ENCODE assay signal across 4 cellular contexts in genomic region chr2:3539836-3540235, GRCh38.
TF ChIP-seq lines count a peak whose summit lies in the region.

No MANE protein-coding gene starts in this region.

TF ChIP-seq in SK-N-SH, 30 proteins besides CTCF, POLR2A, EP300 and RAD21:
- no peak for TF ChIP-seq GABPA (IDR thresholded peaks at IDR 0.05; ENCODE audit: low read depth)

TF ChIP-seq in SK-N-SH treated with all-trans-retinoic acid at 6 μM for 48 hours, 23 proteins besides CTCF, POLR2A, EP300 and RAD21 (continues in another document):
- TF ChIP-seq TOX (CRISPR knock-in tag; IDR thresholded peaks at IDR 0.05; ENCODE audit: borderline replicate concordance): no peak
- TF ChIP-seq ISL1 (CRISPR knock-in tag; IDR thresholded peaks at IDR 0.05): no peak
- TF ChIP-seq ESRRG (CRISPR knock-in tag; IDR thresholded peaks at IDR 0.05): no peak
- TF ChIP-seq RARB (CRISPR knock-in tag; IDR thresholded peaks at IDR 0.05): no peak
- no peak for TF ChIP-seq GLIS3 (CRISPR knock-in tag; IDR thresholded peaks at IDR 0.05)
- no peak for TF ChIP-seq OSR1 (CRISPR knock-in tag; IDR thresholded peaks at IDR 0.05)
- TF ChIP-seq TCF4 (CRISPR knock-in tag; IDR thresholded peaks at IDR 0.05; ENCODE audit: borderline replicate concordance): no peak
- no peak for TF ChIP-seq TSHZ2 (CRISPR knock-in tag; IDR thresholded peaks at IDR 0.05)
- no peak for TF ChIP-seq POU6F1 (CRISPR knock-in tag; IDR thresholded peaks at IDR 0.05; ENCODE audit: borderline replicate concordance, low read depth)
- no peak for TF ChIP-seq ZFP30 (CRISPR knock-in tag; IDR thresholded peaks at IDR 0.05)
- no peak for TF ChIP-seq ARNTL (CRISPR knock-in tag; IDR thresholded peaks at IDR 0.05; ENCODE audit: borderline replicate concordance, low read depth)
- TF ChIP-seq CREB5 (CRISPR knock-in tag; IDR thresholded peaks at IDR 0.05; ENCODE audit: low read depth): no peak
- TF ChIP-seq ZNF8 (CRISPR knock-in tag; IDR thresholded peaks at IDR 0.05): no peak

TF ChIP-seq in HCT116, 20 proteins besides CTCF, POLR2A, EP300 and RAD21:
- TF ChIP-seq SRF (IDR thresholded peaks at IDR 0.05; ENCODE audit: low read depth): no peak

TF ChIP-seq in H1, 55 proteins besides CTCF, POLR2A, EP300 and RAD21:
- peak; percentile 40; the same call in 1 of the 2 replicates for TF ChIP-seq YY1 (IDR thresholded peaks at IDR 0.05; ENCODE audit: low read depth, low read length)
- TF ChIP-seq SRF (IDR thresholded peaks at IDR 0.05; ENCODE audit: low read depth, low read length): no peak
